Comparison of ENCODE assay signal across 9 cellular contexts in genomic region chr1:7454052-7454815, GRCh38.
DNase-seq lines count a peak whose midpoint lies in the region; ATAC-seq and TF ChIP-seq lines count a peak whose summit lies in the region.
"Had no signal": no experiment of that assay in that cellular context is flagged by ENCODE, and none has a peak within 500 bp of the region (broad histone marks: within the 10 kb centered on the region; RNA-seq: fewer than 3 reads in every experiment).

No MANE protein-coding gene starts in this region.

- 73 to 77% (median 73%) methylated on average over 19 of the region's 19 CpGs for WGBS in psoas muscle, 3 donors

- DNase-seq in NCI-H2029 (lab: John Stamatoyannopoulos, UW) (peak; percentile 14), NCI-H2029 treated with DMSO at 0.1 percent for 48 hours (lab: John Stamatoyannopoulos, UW) (no peak), M059J (ENCODE audit: low read depth) (peak; percentile 39), fibroblast of mammary gland (ENCODE audit: low read depth) (peak; percentile 10), psoas muscle (no peak), HuH-7.5 (ENCODE audit: low spot score) (no peak)
- no peak for DNase-seq in activated CD8-positive, alpha-beta memory T cell treated with anti-CD3 and anti-CD28 coated beads, Interleukin-2, amount 50 U/mL, for 48 hours
- DNase-seq: CD4-positive, CD25-positive, alpha-beta regulatory T cell had no signal

- TF ChIP-seq CTCF in fibroblast of mammary gland (conservative IDR thresholded peaks at IDR 0.05; ENCODE audit: control insufficient read depth, insufficient read depth, low read depth, low read length): peak; percentile 31
- TF ChIP-seq CTCF in psoas muscle (IDR thresholded peaks at IDR 0.05): peak; percentile 26

- no peaks in the 10 kb centered on the region for H3K27me3 ChIP-seq in psoas muscle (ENCODE audit: insufficient read depth in 3 of 3, low read length in 2 of 3)

- peak in 1 of 4 donors; percentile 58 for ATAC-seq in psoas muscle
- no peak for ATAC-seq in GM21825 (IDR thresholded peaks at IDR 0.05; ENCODE audit: unreplicated experiment)

- H3K4me3 ChIP-seq in fibroblast of mammary gland (ENCODE audit: control insufficient read depth, low read depth, low read length) (no peak overlapping the region), psoas muscle (no peak overlapping the region)

- H3K9me3 ChIP-seq in psoas muscle: no peaks in the 10 kb centered on the region

- peaks cover 5% of the 10 kb centered on the region for H3K4me1 ChIP-seq in psoas muscle

- H3K36me3 ChIP-seq in psoas muscle (ENCODE audit: insufficient read depth in 1 of 2, low read depth in 1 of 2): no peaks in the 10 kb centered on the region

- intact Hi-C loops in psoas muscle (cut with DNase I): loop anchor here (2.0 to 10.0 kb wide), 2 partner anchors 191 to 193 kb away; no protein-coding TSS in a partner anchor

- no peak overlapping the region for H3K27ac ChIP-seq in psoas muscle

Comparison
In these comparisons a context has a peak if more than half of its experiments do, and no peak if none do; other contexts are left out.
1. DNase-seq: peak in NCI-H2029 (single experiment), M059J (single experiment) and fibroblast of mammary gland (single experiment); none in NCI-H2029 treated with DMSO at 0.1 percent for 48 hours (single experiment), psoas muscle (0 of 2), HuH-7.5 (single experiment) and activated CD8-positive, alpha-beta memory T cell treated with anti-CD3 and anti-CD28 coated beads, Interleukin-2, amount 50 U/mL, for 48 hours (single experiment).